ENCODE assay signal across 28 cellular contexts in genomic region chr4:131509521-131509920, GRCh38.
DNase-seq lines count a peak whose midpoint lies in the region; ATAC-seq and TF ChIP-seq lines count a peak whose summit lies in the region.
"Had no signal": no experiment of that assay in that cellular context is flagged by ENCODE, and none has a peak within 500 bp of the region (broad histone marks: within the 10 kb centered on the region; RNA-seq: fewer than 3 reads in every experiment).

No MANE protein-coding gene starts in this region.

- TF ChIP-seq CTCF in OCI-LY1 (IDR thresholded peaks at IDR 0.05; ENCODE audit: low read length) = no peak
- no peak for TF ChIP-seq CTCF in choroid plexus epithelial cell (conservative IDR thresholded peaks at IDR 0.05; ENCODE audit: low read depth, low read length)
- TF ChIP-seq CTCF in fibroblast of villous mesenchyme (IDR thresholded peaks at IDR 0.05; ENCODE audit: insufficient read depth, low read depth, low read length) = no peak

- intact Hi-C loops in left cardiac atrium (cut with DNase I) = no loop called here

- H3K4me3 ChIP-seq in OCI-LY1 (ENCODE audit: low read depth, low read length, poor library complexity, severe bottlenecking) = no peak overlapping the region
- no peak overlapping the region for H3K4me3 ChIP-seq in choroid plexus epithelial cell (ENCODE audit: low read depth, low read length)
- H3K4me3 ChIP-seq in fibroblast of villous mesenchyme (ENCODE audit: low read depth, low read length) = no peak overlapping the region
- H3K4me3 ChIP-seq: colonic mucosa, esophagus muscularis mucosa, upper lobe of right lung had no signal

- no peaks in the 10 kb centered on the region for H3F3A ChIP-seq in OCI-LY1 (ENCODE audit: insufficient read depth, low read length)

- no peak overlapping the region for H3K27ac ChIP-seq in OCI-LY1 (ENCODE audit: low read depth, low read length, poor library complexity, severe bottlenecking)
- H3K27ac ChIP-seq: colonic mucosa, esophagus muscularis mucosa, parathyroid adenoma, RWPE1, upper lobe of right lung had no signal

- no peak for ATAC-seq in left cardiac atrium
- ATAC-seq: activated CD8-positive, alpha-beta T cell treated with anti-CD3 and anti-CD28 coated beads for 36 hours; right cardiac atrium; T-helper 17 cell; upper lobe of right lung had no signal

- no peaks in the 10 kb centered on the region for H3K36me3 ChIP-seq in OCI-LY1 (ENCODE audit: insufficient read depth, low read length)
- H3K36me3 ChIP-seq: colonic mucosa, esophagus muscularis mucosa, upper lobe of right lung had no signal

- H3K79me2 ChIP-seq in OCI-LY1 (ENCODE audit: insufficient read depth, low read length) = no peaks in the 10 kb centered on the region
- H3K79me2 ChIP-seq: parathyroid adenoma had no signal

- H4K20me1 ChIP-seq in OCI-LY1 (ENCODE audit: insufficient read depth, low read length) = no peaks in the 10 kb centered on the region

- H3K27me3 ChIP-seq in OCI-LY1 (ENCODE audit: insufficient read depth, low read length) = no peaks in the 10 kb centered on the region
- H3K27me3 ChIP-seq: colonic mucosa, esophagus muscularis mucosa, upper lobe of right lung had no signal

- no peak overlapping the region for H3K4me2 ChIP-seq in OCI-LY1 (ENCODE audit: low read length)

- H3K9me2 ChIP-seq in OCI-LY1 (ENCODE audit: low read depth, low read length) = no peaks in the 10 kb centered on the region

- no peak overlapping the region for H3K9ac ChIP-seq in OCI-LY1 (ENCODE audit: low read length)
- H3K9ac ChIP-seq: parathyroid adenoma had no signal

- DNase-seq in GM04503 (ENCODE audit: low read depth) = peak; percentile 9
- peak; percentile 28 for DNase-seq in choroid plexus epithelial cell (ENCODE audit: low read depth)
- peak; percentile 31 for DNase-seq in fibroblast of villous mesenchyme (ENCODE audit: low read depth)
- no peak for DNase-seq in left cardiac atrium
- no peak for DNase-seq in retina
- DNase-seq in activated CD8-positive, alpha-beta memory T cell treated with anti-CD3 and anti-CD28 coated beads, Interleukin-2, amount 50 U/mL, for 4 hours = no peak
- DNase-seq in activated T-cell treated with anti-CD3 and anti-CD28 coated beads for 4 hours = no peak
- DNase-seq: ACHN; activated CD4-positive, alpha-beta T cell treated with anti-CD3 and anti-CD28 coated beads for 1 hour; activated CD8-positive, alpha-beta T cell treated with anti-CD3 and anti-CD28 coated beads for 36 hours; activated gamma-delta T cell; colonic mucosa; DMS153; head of caudate nucleus; KG1; MM.1S; NCI-H1436; NCI-H2081 treated with DMSO at 0.1 percent for 48 hours; NCI-H226; NCI-H774; right cardiac atrium; stimulated activated CD4-positive, alpha-beta T cell treated with anti-CD3 and anti-CD28 coated beads, Interleukin-4, amount 100 ng/mL, for 1 hour; T-helper 17 cell; upper lobe of right lung had no signal

- H2AFZ ChIP-seq in OCI-LY1 (ENCODE audit: low read length) = peak overlapping the region; percentile 92; the same call in 1 of the 2 replicates
- H2AFZ ChIP-seq: parathyroid adenoma had no signal

- H3K4me1 ChIP-seq in OCI-LY1 (ENCODE audit: insufficient read depth, low read length, severe bottlenecking) = peaks cover 12% of the 10 kb centered on the region
- H3K4me1 ChIP-seq: colonic mucosa, parathyroid adenoma, upper lobe of right lung had no signal

- H3K9me3 ChIP-seq in OCI-LY1 (ENCODE audit: low read length) = no peaks in the 10 kb centered on the region
- H3K9me3 ChIP-seq: colonic mucosa, esophagus muscularis mucosa, upper lobe of right lung had no signal

Comparison
In these comparisons a context has a peak if more than half of its experiments do, and no peak if none do; other contexts are left out.
1. DNase-seq: peak in GM04503 (single experiment), choroid plexus epithelial cell (single experiment) and fibroblast of villous mesenchyme (single experiment); none in left cardiac atrium (single experiment), retina (single experiment), activated CD8-positive, alpha-beta memory T cell treated with anti-CD3 and anti-CD28 coated beads, Interleukin-2, amount 50 U/mL, for 4 hours (single experiment) and activated T-cell treated with anti-CD3 and anti-CD28 coated beads for 4 hours (single experiment).